ENCODE assay signal across 22 cellular contexts in the genomic region with DNA sequence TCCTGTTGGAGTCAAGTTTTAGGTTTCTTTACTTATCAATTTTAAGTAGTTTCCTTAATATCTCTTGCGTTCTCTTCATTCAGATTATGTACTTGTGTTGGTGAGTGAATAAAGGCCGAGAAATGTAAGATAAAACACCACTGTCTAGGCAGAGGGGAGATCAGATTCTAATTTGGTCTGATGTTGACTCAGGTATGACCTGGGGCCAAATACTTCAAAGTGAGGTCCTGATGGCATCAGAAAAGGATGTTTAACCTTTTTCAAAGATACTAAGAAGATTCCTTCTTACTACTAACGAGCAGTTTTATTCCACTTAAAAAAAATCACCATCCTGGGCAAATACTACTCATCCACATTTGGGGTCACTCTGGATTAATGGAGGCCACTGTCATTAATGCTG.
"Had no signal": no experiment of that assay in that cellular context is flagged by ENCODE, and none has a peak within 500 bp of the region (broad histone marks: within the 10 kb centered on the region; RNA-seq: fewer than 3 reads in every experiment).

No MANE protein-coding gene starts in this region.

- DNase-seq: Karpas-422, KG1, MG63, NCI-H1092, NCI-H1105 treated with DMSO at 0.1 percent for 48 hours, NCI-H1417 treated with DMSO at 0.1 percent for 48 hours, NCI-H146, NCI-H1694 treated with DMSO at 0.1 percent for 48 hours, NCI-H1930, NCI-H2081, NCI-H2107, NCI-H226, NCI-H446, NCI-H510A, NCI-H524 treated with DMSO at 0.1 percent for 48 hours, NCI-H69, NCI-H774, PC-3, SHP77 had no signal

- ATAC-seq: Panc1, PC-3, SK-N-SH treated with all-trans-retinoic acid at 6 μM for 48 hours had no signal

- H3K27ac ChIP-seq: RWPE1 had no signal

- H3K4me3 ChIP-seq: MG63 had no signal

- H3K9me3 ChIP-seq: MG63 had no signal

- H3K27me3 ChIP-seq: MG63 had no signal
